Comparison of ENCODE assay signal across 19 cellular contexts in the genomic region with DNA sequence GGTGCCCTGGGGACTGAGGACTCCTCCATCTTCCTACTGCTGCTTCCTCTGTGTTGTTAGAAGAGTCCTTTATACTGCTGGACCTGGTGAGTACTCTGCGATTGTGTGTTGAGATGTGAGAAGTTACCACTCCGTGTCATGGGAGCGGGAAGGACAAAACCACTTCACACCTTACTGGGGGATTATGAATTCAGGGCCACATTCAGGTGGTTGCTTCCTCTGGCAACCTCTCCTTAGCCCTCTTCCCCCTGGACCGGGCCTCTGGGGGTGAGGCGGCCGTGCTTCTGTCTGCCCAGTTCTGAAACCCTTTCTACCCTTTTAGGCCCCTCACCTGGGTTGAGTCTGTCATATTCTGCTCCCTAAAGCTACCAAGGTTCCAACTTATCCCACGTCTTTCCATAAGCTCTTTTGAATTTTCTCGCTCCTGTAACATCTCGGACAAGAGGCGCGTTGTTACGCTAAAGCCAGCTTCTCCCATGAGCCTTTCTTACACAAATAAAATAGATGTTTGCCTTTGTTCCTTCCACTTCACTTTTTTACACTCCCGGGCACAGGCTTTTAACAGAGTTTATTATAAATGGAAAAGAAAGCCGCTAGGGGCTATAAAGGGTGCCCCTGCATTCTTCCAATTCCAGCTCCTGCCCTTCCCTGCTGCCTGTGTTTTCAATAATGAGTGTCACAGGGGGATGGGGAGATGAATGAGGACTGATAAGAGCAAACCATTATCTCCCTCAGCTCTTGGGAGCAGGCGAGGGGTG. TPM values are rescaled to one million over a fixed set of nuclear protein-coding genes. Genes with fewer than 3 reads are reported as not detected.
DNase-seq lines count a peak whose midpoint lies in the region; ATAC-seq and TF ChIP-seq lines count a peak whose summit lies in the region.
"Had no signal": no experiment of that assay in that cellular context is flagged by ENCODE, and none has a peak within 500 bp of the region (broad histone marks: within the 10 kb centered on the region; RNA-seq: fewer than 3 reads in every experiment).

No MANE protein-coding gene starts in this region.

- H3K27me3 ChIP-seq in HAP-1 (ENCODE audit: low read depth) (no peaks in the 10 kb centered on the region), tibial nerve (no peaks in the 10 kb centered on the region)
- H3K27me3 ChIP-seq: BE2C, MG63 had no signal

- H3K36me3 ChIP-seq in HAP-1 (replicated peaks): no peaks in the 10 kb centered on the region
- no peaks in the 10 kb centered on the region for H3K36me3 ChIP-seq in tibial nerve
- H3K36me3 ChIP-seq: BE2C, MG63 had no signal

- no peak for TF ChIP-seq POLR2A in tibial nerve (IDR thresholded peaks at IDR 0.05)

- TF ChIP-seq CTCF in chondrocyte (IDR thresholded peaks at IDR 0.05) (peak; percentile 14), tibial nerve (IDR thresholded peaks at IDR 0.05) (no peak)

- WGBS in tibial nerve, 2 donors: 58 to 60% methylated on average over 15 of the region's 15 CpGs

- in situ Hi-C loops in HAP-1 (cut with MboI; ENCODE audit: low sequenced_read_pairs): no loop called here

- no peak overlapping the region for H3K27ac Mint-ChIP-seq in chondrocyte (ENCODE audit: unreplicated experiment)
- H3K27ac Mint-ChIP-seq: CD4-positive, alpha-beta T cell had no signal

- peaks cover 34% of the 10 kb centered on the region for H3K4me1 ChIP-seq in HAP-1
- H3K4me1 ChIP-seq in tibial nerve: no peaks in the 10 kb centered on the region
- H3K4me1 ChIP-seq: BE2C had no signal

- H3K27me3 Mint-ChIP-seq in chondrocyte (ENCODE audit: low read depth): peaks cover 16% of the 10 kb centered on the region

- ATAC-seq in esophagus mucosa: no peak

- intact Hi-C loops in posterior vena cava (cut with DNase I): no loop called here

- H3K4me3 ChIP-seq in HAP-1 (no peak overlapping the region), tibial nerve (no peak overlapping the region)
- H3K4me3 ChIP-seq: GM23248, MG63 had no signal

- peaks cover 9% of the 10 kb centered on the region for H3K4me1 Mint-ChIP-seq in chondrocyte (ENCODE audit: low read depth)

- no peak overlapping the region for H3K4me3 Mint-ChIP-seq in chondrocyte (ENCODE audit: unreplicated experiment)
- H3K4me3 Mint-ChIP-seq: CD4-positive, alpha-beta T cell had no signal

- no peaks in the 10 kb centered on the region for H3K36me3 Mint-ChIP-seq in chondrocyte (ENCODE audit: low read depth)

- peaks cover 3% of the 10 kb centered on the region for H3K9me3 Mint-ChIP-seq in chondrocyte (ENCODE audit: low read depth)
- H3K9me3 Mint-ChIP-seq: CD4-positive, alpha-beta T cell had no signal

- DNase-seq in HAP-1 (ENCODE audit: low spot score in 2 of 2) (peak; percentile 84 to 99), chondrocyte (ENCODE audit: low spot score) (no peak), iPS-NIHi11 (ENCODE audit: low spot score) (peak; percentile 26), posterior vena cava (ENCODE audit: low spot score) (peak; percentile 32), cortex of kidney (lab: John Stamatoyannopoulos, UW) (no peak), germinal center (ENCODE audit: low spot score) (no peak), tibial nerve (ENCODE audit: low spot score in 2 of 2) (no peak)
- DNase-seq: BE2C; CD4-positive, alpha-beta T cell; GM23248; MG63; NCI-H1092; NCI-H146; NCI-H345; NCI-H69; NK-92 treated with Interleukin-12 subunit alpha and Interleukin-12 subunit beta, amount 100 ng/mL, for 24 hours; OCI-M1; SHP77 treated with DMSO at 0.1 percent for 48 hours had no signal

- H3K9me3 ChIP-seq in HAP-1 (no peaks in the 10 kb centered on the region), tibial nerve (peaks cover 0 to 1% (median 0%) of the 10 kb centered on the region in 4 donors)
- H3K9me3 ChIP-seq: BE2C, MG63 had no signal

- no peak overlapping the region for H3K27ac ChIP-seq in tibial nerve
- H3K27ac ChIP-seq: GM23248 had no signal

- no peak for TF ChIP-seq EP300 in tibial nerve (IDR thresholded peaks at IDR 0.05)

RNA-seq across cellular contexts. Expression of a gene that starts 20.7 kb away (rescaled TPM):
- total RNA-seq in chondrocyte: 28.1 to 49.3 TPM (median 45.1 TPM) in 3 replicates
- 10 to 100 TPM; 32.0 to 81.7 TPM for total RNA-seq in posterior vena cava
- 8.4 TPM for total RNA-seq in esophagus mucosa
- 10 to 100 TPM in 1 of 4 donors, 1 to 10 TPM in 3; 4.1 to 14.4 (median 5.8) TPM for total RNA-seq in tibial nerve
- total RNA-seq: CD4-positive, alpha-beta T cell had no signal

Comparison
In these comparisons a context has a peak if more than half of its experiments do, and no peak if none do; other contexts are left out.
1. DNase-seq: peak in HAP-1 (2 of 2), iPS-NIHi11 (single experiment) and posterior vena cava (single experiment); none in chondrocyte (single experiment), cortex of kidney (single experiment), germinal center (single experiment) and tibial nerve (0 of 2).